ENCODE assay signal across 9 cellular contexts in the genomic region with DNA sequence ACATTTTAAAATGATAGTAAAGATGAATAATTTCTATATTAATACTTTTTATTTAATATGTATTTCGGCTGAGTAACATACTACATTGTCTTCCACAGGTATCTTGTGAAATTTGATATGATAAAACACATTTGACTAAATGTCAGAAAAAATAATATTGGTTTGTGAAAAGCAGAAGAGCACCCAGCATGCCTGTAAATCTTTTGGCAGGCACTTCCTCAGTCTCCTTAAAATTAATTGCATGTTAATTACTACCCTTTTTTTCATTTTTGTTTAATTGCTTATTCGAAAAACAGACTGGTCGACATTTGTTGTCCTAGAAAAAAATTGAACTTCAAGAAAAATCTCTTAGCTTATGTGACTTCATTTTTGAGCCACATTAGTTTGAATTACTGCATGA. TPM values are rescaled to one million over a fixed set of nuclear protein-coding genes. Genes with fewer than 3 reads are reported as not detected.
DNase-seq lines count a peak whose midpoint lies in the region; ATAC-seq and TF ChIP-seq lines count a peak whose summit lies in the region.
"Had no signal": no experiment of that assay in that cellular context is flagged by ENCODE, and none has a peak within 500 bp of the region (broad histone marks: within the 10 kb centered on the region; RNA-seq: fewer than 3 reads in every experiment).

No MANE protein-coding gene starts in this region.

- no peak for TF ChIP-seq CTCF in CD14-positive monocyte (IDR thresholded peaks at IDR 0.05)
- no peak for TF ChIP-seq CTCF in dorsolateral prefrontal cortex (IDR thresholded peaks at IDR 0.05 in 54 of 56, conservative IDR thresholded peaks at IDR 0.05 in 2 of 56; ENCODE audit: low read depth in 1 of 56, partially characterized antibody in 56 of 56)
- no peak for TF ChIP-seq CTCF in nephron progenitor cell (IDR thresholded peaks at IDR 0.05)

- H3K4me1 Mint-ChIP-seq in CD14-positive monocyte (peaks cover 17% of the 10 kb centered on the region), nephron progenitor cell (peaks cover 39% of the 10 kb centered on the region)

- H3K4me3 Mint-ChIP-seq in CD14-positive monocyte (no peak overlapping the region), nephron progenitor cell (peak overlapping the region; percentile 87)

- DNase-seq in CD14-positive monocyte (ENCODE audit: low spot score) (no peak), Karpas-422 (peak; percentile 59), dorsolateral prefrontal cortex (no peak), nephron progenitor cell (no peak), NCI-H774 (lab: John Stamatoyannopoulos, UW) (no peak), mesendoderm (no peak)
- DNase-seq: NCI-H1694 had no signal

- peaks cover 1% of the 10 kb centered on the region for H3K79me1 ChIP-seq in mesendoderm (ENCODE audit: low read length)

- H3K9me3 ChIP-seq in Karpas-422 (ENCODE audit: low read length) = no peaks in the 10 kb centered on the region

- peaks cover 4 to 10% of the 10 kb centered on the region in 2 donors for H3K36me3 Mint-ChIP-seq in CD14-positive monocyte
- H3K36me3 Mint-ChIP-seq in nephron progenitor cell (ENCODE audit: low read depth) = peaks cover 19% of the 10 kb centered on the region

- peak overlapping the region; percentile 73 for H3K9ac ChIP-seq in Karpas-422 (ENCODE audit: low read length)
- H3K9ac ChIP-seq in mesendoderm (ENCODE audit: low read length) = no peak overlapping the region

- ATAC-seq in GM19463 (IDR thresholded peaks at IDR 0.05; ENCODE audit: unreplicated experiment) = no peak
- no peak for ATAC-seq in HG03354 (IDR thresholded peaks at IDR 0.05; ENCODE audit: poor library complexity, severe bottlenecking, unreplicated experiment)

- H3K23ac ChIP-seq in mesendoderm (ENCODE audit: low read length) = no peak overlapping the region

- intact Hi-C loops in CD14-positive monocyte (cut with micrococcal nuclease) (no loop called here), dorsolateral prefrontal cortex (cut with DNase I) (loop anchor here in 1 of 2 donors (10.0 kb wide), 1 partner anchor 64 kb away; no protein-coding TSS in a partner anchor)

- H2BK5ac ChIP-seq in mesendoderm (ENCODE audit: low read length) = no peak overlapping the region

- no peaks in the 10 kb centered on the region for H3K9me2 ChIP-seq in Karpas-422 (replicated peaks; ENCODE audit: insufficient read depth, low read length)

- H3K79me2 ChIP-seq in Karpas-422 (ENCODE audit: low read length) (peaks cover 71% of the 10 kb centered on the region), mesendoderm (ENCODE audit: control insufficient read depth, insufficient read depth, low read length) (peaks cover 4% of the 10 kb centered on the region)

- no peaks in the 10 kb centered on the region for H4K20me1 ChIP-seq in Karpas-422 (ENCODE audit: insufficient read depth, low read depth, low read length)

- H3K9me3 Mint-ChIP-seq in CD14-positive monocyte = no peaks in the 10 kb centered on the region
- H3K9me3 Mint-ChIP-seq in nephron progenitor cell = peaks cover 7% of the 10 kb centered on the region

- H3K27me3 ChIP-seq in Karpas-422 (ENCODE audit: low read length) = no peaks in the 10 kb centered on the region
- no peaks in the 10 kb centered on the region for H3K27me3 ChIP-seq in dorsolateral prefrontal cortex
- no peaks in the 10 kb centered on the region for H3K27me3 ChIP-seq in mesendoderm (ENCODE audit: insufficient read depth, low read length, poor library complexity)

- H2AFZ ChIP-seq in Karpas-422 (ENCODE audit: low read length) = no peak overlapping the region

- no peak overlapping the region for H3K4ac ChIP-seq in mesendoderm (ENCODE audit: low read depth, low read length)

- H3K27me3 Mint-ChIP-seq in CD14-positive monocyte (ENCODE audit: low read depth in 3 of 3) = no peaks in the 10 kb centered on the region
- no peaks in the 10 kb centered on the region for H3K27me3 Mint-ChIP-seq in nephron progenitor cell (ENCODE audit: low read depth, poor library complexity)

- H3K27ac Mint-ChIP-seq in CD14-positive monocyte (peak overlapping the region in 4 of 7 donors; percentile 20 to 92 (median 48)), nephron progenitor cell (no peak overlapping the region)

- H3K4me3 ChIP-seq in Karpas-422 (ENCODE audit: low read length) (peak overlapping the region; percentile 64), dorsolateral prefrontal cortex (peak overlapping the region; percentile 14 to 81 (median 66)), mesendoderm (ENCODE audit: low read length) (no peak overlapping the region)

- WGBS in mesendoderm (ENCODE audit: extremely low coverage, insufficient coverage, low lambda C conversion rate) = no CpG with 5 or more reads among the region's 3 CpGs

- H3K4me2 ChIP-seq in Karpas-422 (ENCODE audit: low read depth, low read length, poor library complexity, severe bottlenecking) (peak overlapping the region; percentile 90), mesendoderm (ENCODE audit: low read length) (no peak overlapping the region)

- H3K36me3 ChIP-seq in Karpas-422 (ENCODE audit: insufficient read depth, low read length) (no peaks in the 10 kb centered on the region), mesendoderm (ENCODE audit: control insufficient read depth, insufficient read depth, low read length) (no peaks in the 10 kb centered on the region)

- no peak overlapping the region for H2AK5ac ChIP-seq in mesendoderm (ENCODE audit: low read length)

- no peak overlapping the region for H3K56ac ChIP-seq in mesendoderm (ENCODE audit: low read length)

- H4K5ac ChIP-seq in mesendoderm (ENCODE audit: low read length) = no peak overlapping the region

- H4K8ac ChIP-seq in mesendoderm (ENCODE audit: low read depth, low read length) = no peak overlapping the region

- H3K4me1 ChIP-seq in Karpas-422 (ENCODE audit: low read length) = peaks cover 66% of the 10 kb centered on the region
- no peaks in the 10 kb centered on the region for H3K4me1 ChIP-seq in mesendoderm (ENCODE audit: control insufficient read depth, low read depth, low read length)

- H2BK15ac ChIP-seq in mesendoderm (replicated peaks; ENCODE audit: low read depth) = no peak overlapping the region

- H2BK120ac ChIP-seq in mesendoderm (ENCODE audit: low read depth, low read length) = no peak overlapping the region

- H3K18ac ChIP-seq in mesendoderm (ENCODE audit: low read length) = no peak overlapping the region

- H3K27ac ChIP-seq in Karpas-422 (ENCODE audit: low read length) = peak overlapping the region; percentile 98
- H3K27ac ChIP-seq in dorsolateral prefrontal cortex = peak overlapping the region in 45 of 59 donors; percentile 76 to 95 (median 89)
- no peak overlapping the region for H3K27ac ChIP-seq in mesendoderm (ENCODE audit: low read depth, low read length)

RNA-seq across cellular contexts. Expression of a gene that starts 40.6 kb away (rescaled TPM):
- polyA plus RNA-seq in CD14-positive monocyte = 1 to 10 TPM; 5.4 to 7.8 TPM
- total RNA-seq in Karpas-422 (2014; rRNA removed; shearing (Covaris generic); ENCODE audit: low replicate concordance) = 35.8 and 38.5 TPM in 2 replicates
- total RNA-seq in dorsolateral prefrontal cortex = 100 to 1,000 TPM in 16 of 120 experiments, 10 to 100 TPM in 104; 60.7 to 119 (median 90.2) TPM
- 16.5 TPM for polyA plus RNA-seq in mesendoderm (2013, experiment 1 of 2)
- polyA plus RNA-seq in mesendoderm (2013, experiment 2 of 2) = 17.1 TPM

RNA-seq across cellular contexts. Expression of a gene that starts 48.5 kb away (rescaled TPM):
- 1 to 10 TPM; 2.7 to 5.5 TPM for polyA plus RNA-seq in CD14-positive monocyte
- 7.0 and 9.4 TPM in 2 replicates for total RNA-seq in Karpas-422 (2014; rRNA removed; shearing (Covaris generic); ENCODE audit: low replicate concordance)
- total RNA-seq in dorsolateral prefrontal cortex = 10 to 100 TPM; 23.1 to 47.6 (median 32.4) TPM
- polyA plus RNA-seq in mesendoderm (2013, experiment 1 of 2) = 7.9 TPM
- 8.1 TPM for polyA plus RNA-seq in mesendoderm (2013, experiment 2 of 2)
